In the genomic region with DNA sequence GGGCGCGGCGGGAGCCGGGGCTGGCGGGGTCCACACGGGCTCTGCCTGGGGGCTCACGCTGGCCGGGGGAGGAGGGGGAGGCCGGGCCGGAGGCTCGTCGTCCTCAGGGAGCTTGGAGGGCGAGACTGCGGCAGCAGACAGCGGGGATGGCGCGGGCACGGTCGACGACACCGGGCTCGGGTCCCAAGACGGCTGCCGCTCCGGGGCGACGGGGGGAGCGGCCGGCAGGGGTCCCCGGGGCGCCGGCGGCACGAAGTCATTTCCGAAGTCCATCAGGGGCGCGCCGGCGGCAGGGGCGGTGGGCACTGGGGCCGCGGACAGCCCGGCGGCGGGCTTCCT, we compare ENCODE assay signal across 8 cellular contexts. TPM values are rescaled to one million over a fixed set of nuclear protein-coding genes. Genes with fewer than 3 reads are reported as not detected.
A peak's percentile ranks its signal among the peaks of the same experiment; 100 is the strongest.
DNase-seq lines count a peak whose midpoint lies in the region; FAIRE-seq and TF ChIP-seq lines count a peak whose summit lies in the region.

No MANE protein-coding gene starts in this region.

- H3K27me3 ChIP-seq in Peyer's patch = no peaks in the 10 kb centered on the region
- H3K27me3 ChIP-seq in esophagus squamous epithelium = no peaks in the 10 kb centered on the region
- no peaks in the 10 kb centered on the region for H3K27me3 ChIP-seq in prostate gland (replicated peaks; ENCODE audit: insufficient read depth)

- H3K27ac ChIP-seq in Peyer's patch (peak overlapping the region; percentile 95 to 99 (median 98)), esophagus squamous epithelium (peak overlapping the region; percentile 99 to 100 (median 100)), prostate gland (peak overlapping the region; percentile 98 to 99)

- intact Hi-C loops in esophagus squamous epithelium (cut with DNase I) = loop anchor here (2.0 kb wide), 1 partner anchor 119 kb away; no protein-coding TSS in a partner anchor
- intact Hi-C loops in prostate gland (cut with DNase I) = loop anchor here (2.0 to 5.0 kb wide), 4 partner anchors 35 to 119 kb away; no protein-coding TSS in a partner anchor

- no peak for TF ChIP-seq POLR2A in Peyer's patch (IDR thresholded peaks at IDR 0.05)
- no peak for TF ChIP-seq POLR2A in esophagus squamous epithelium (IDR thresholded peaks at IDR 0.05)
- TF ChIP-seq POLR2A in prostate gland (IDR thresholded peaks at IDR 0.05) = no peak

- DNase-seq in activated T-cell treated with anti-CD3 and anti-CD28 coated beads for 48 hours (ENCODE audit: low read depth) = peak; percentile 23
- DNase-seq in activated T-cell treated with anti-CD3 and anti-CD28 coated beads for 4 hours = no peak
- no peak for DNase-seq in Peyer's patch
- no peak for DNase-seq in esophagus squamous epithelium (lab: John Stamatoyannopoulos, UW)
- peak; percentile 9 for DNase-seq in prostate gland (ENCODE audit: low spot score)
- no peak for DNase-seq in SK-N-DZ (ENCODE audit: low spot score)
- DNase-seq in D721Med (ENCODE audit: insufficient read length, low spot score) = no peak
- no peak for DNase-seq in DMS79 treated with DMSO at 0.1 percent for 48 hours (lab: John Stamatoyannopoulos, UW)

- H3K9me3 ChIP-seq in Peyer's patch (no peaks in the 10 kb centered on the region), esophagus squamous epithelium (no peaks in the 10 kb centered on the region), prostate gland (no peaks in the 10 kb centered on the region)

- TF ChIP-seq CTCF in Peyer's patch (IDR thresholded peaks at IDR 0.05) = no peak
- TF ChIP-seq CTCF in esophagus squamous epithelium (IDR thresholded peaks at IDR 0.05) = no peak
- TF ChIP-seq CTCF in prostate gland (IDR thresholded peaks at IDR 0.05) = no peak
- TF ChIP-seq CTCF in D721Med (IDR thresholded peaks at IDR 0.05; ENCODE audit: insufficient read depth, missing control alignments) = no peak

- peak overlapping the region; percentile 74 to 96 (median 82) for H3K4me3 ChIP-seq in Peyer's patch
- peak overlapping the region; percentile 81 to 98 (median 94) for H3K4me3 ChIP-seq in esophagus squamous epithelium
- H3K4me3 ChIP-seq in prostate gland = peak overlapping the region; percentile 97 to 100

- WGBS in esophagus squamous epithelium, 2 donors = 0% methylated on average over 6 of the region's 45 CpGs; no CpG with 5 or more reads in 1 of the 2 donors
- WGBS in prostate gland = under 1% methylated on average over 33 of the region's 45 CpGs

- FAIRE-seq in D721Med (lab: Jason Lieb, UNC) = no peak

- H3K4me1 ChIP-seq in Peyer's patch (peaks cover 0 to 38% (median 14%) of the 10 kb centered on the region in 4 donors), esophagus squamous epithelium (peaks cover 22 to 60% (median 26%) of the 10 kb centered on the region in 3 donors), prostate gland (replicated peaks) (peaks cover 8% of the 10 kb centered on the region)

- H3K36me3 ChIP-seq in Peyer's patch = no peaks in the 10 kb centered on the region
- H3K36me3 ChIP-seq in esophagus squamous epithelium = no peaks in the 10 kb centered on the region
- H3K36me3 ChIP-seq in prostate gland = no peaks in the 10 kb centered on the region

RNA-seq across cellular contexts. Expression of gene RTN4, which starts 0.5 kb away (rescaled TPM):
- total RNA-seq in Peyer's patch (100 to 1,000 TPM; 140 to 313 (median 195) TPM), esophagus squamous epithelium (100 to 1,000 TPM in 3 of 4 donors, 10 to 100 TPM in 1; 95.8 to 179 (median 129) TPM), prostate gland (100 to 1,000 TPM; 190 to 249 TPM)
- polyA plus RNA-seq in SK-N-DZ (2014; cell fraction: cytosol; rRNA removed) = 167 and 176 TPM in 2 replicates
- polyA plus RNA-seq in SK-N-DZ (2014; cell fraction: nucleus; rRNA removed) = 101 and 109 TPM in 2 replicates

Comparison
In these comparisons a context has a peak if more than half of its experiments do, and no peak if none do; other contexts are left out.
1. DNase-seq: peak in activated T-cell treated with anti-CD3 and anti-CD28 coated beads for 48 hours (single experiment) and prostate gland (single experiment); none in activated T-cell treated with anti-CD3 and anti-CD28 coated beads for 4 hours (single experiment), Peyer's patch (0 of 3), esophagus squamous epithelium (single experiment), SK-N-DZ (single experiment), D721Med (single experiment) and DMS79 treated with DMSO at 0.1 percent for 48 hours (single experiment).
2. Peak in every context shown above with its lines, with median percentiles within 50 percentile points of each other: H3K27ac ChIP-seq and H3K4me3 ChIP-seq.